In the genomic region with DNA sequence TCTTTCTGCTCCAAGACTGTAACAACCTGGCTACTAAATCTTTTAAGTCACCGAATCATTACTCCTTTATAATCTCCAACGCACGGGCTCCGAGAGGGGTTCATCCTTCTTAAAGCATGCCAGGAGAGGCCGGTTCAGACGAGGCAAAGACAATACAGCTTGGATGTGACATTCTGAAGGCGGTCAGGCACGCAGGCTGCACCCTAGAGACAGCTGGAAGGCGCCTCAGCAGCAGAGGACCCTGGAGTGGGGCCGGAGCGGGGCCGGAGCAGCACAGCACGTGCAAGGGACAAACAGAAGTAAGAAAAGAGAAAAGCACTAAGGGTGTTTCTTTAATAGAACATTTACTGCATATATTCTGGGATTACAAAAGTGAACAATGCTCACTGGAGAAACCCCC, we compare ENCODE assay signal across 29 cellular contexts.
"Had no signal": no experiment of that assay in that cellular context is flagged by ENCODE, and none has a peak within 500 bp of the region (broad histone marks: within the 10 kb centered on the region; RNA-seq: fewer than 3 reads in every experiment).

No MANE protein-coding gene starts in this region.

- ATAC-seq: foreskin keratinocyte, heart left ventricle, right cardiac atrium had no signal

- H3K4me3 Mint-ChIP-seq: activated naive CD4-positive, alpha-beta T cell treated with anti-CD3 and anti-CD28 coated beads, Interleukin-2, amount 10 ng/mL, durations not matched to agents 7 days and 5 days; activated naive CD8-positive, alpha-beta T cell treated with anti-CD3 and anti-CD28 coated beads, Interleukin-2, amount 10 ng/mL, durations not matched to agents 7 days and 5 days; activated T-cell treated with anti-CD3 and anti-CD28 coated beads, Interleukin-2, amount 50 U/mL, for 24 hours; mesothelial cell of epicardium; nephron progenitor cell had no signal

- H3K27me3 ChIP-seq: brain microvascular endothelial cell, esophagus muscularis mucosa, foreskin keratinocyte, testis, transverse colon, vagina had no signal

- H3K36me3 Mint-ChIP-seq: activated naive CD4-positive, alpha-beta T cell treated with anti-CD3 and anti-CD28 coated beads, Interleukin-2, amount 10 ng/mL, durations not matched to agents 7 days and 5 days; activated naive CD8-positive, alpha-beta T cell treated with anti-CD3 and anti-CD28 coated beads, Interleukin-2, amount 10 ng/mL, durations not matched to agents 7 days and 5 days; mesothelial cell of epicardium had no signal

- H3K27me3 Mint-ChIP-seq: activated naive CD4-positive, alpha-beta T cell treated with anti-CD3 and anti-CD28 coated beads, Interleukin-2, amount 10 ng/mL, durations not matched to agents 7 days and 5 days had no signal

- H3K4me3 ChIP-seq: esophagus muscularis mucosa, heart left ventricle, left ventricle myocardium inferior, spleen, testis, transverse colon, vagina had no signal

- H3K27ac ChIP-seq: brain microvascular endothelial cell, esophagus muscularis mucosa, foreskin keratinocyte, heart left ventricle, left ventricle myocardium inferior, parathyroid adenoma, spleen, testis, transverse colon, vagina had no signal

- DNase-seq: activated CD4-positive, alpha-beta T cell treated with anti-CD3 and anti-CD28 coated beads for 4 hours; activated CD4-positive, alpha-beta T cell treated with anti-CD3 and anti-CD28 coated beads, Interleukin-2, amount 50 U/mL, for 4 hours; activated CD8-positive, alpha-beta memory T cell treated with anti-CD3 and anti-CD28 coated beads for 24 hours; activated CD8-positive, alpha-beta memory T cell treated with anti-CD3 and anti-CD28 coated beads, Interleukin-2, amount 50 U/mL, for 4 hours; activated gamma-delta T cell; activated naive CD4-positive, alpha-beta T cell treated with anti-CD3 and anti-CD28 coated beads, Interleukin-2, amount 10 ng/mL, durations not matched to agents 7 days and 5 days; activated naive CD8-positive, alpha-beta T cell treated with anti-CD3 and anti-CD28 coated beads, Interleukin-2, amount 10 ng/mL, durations not matched to agents 7 days and 5 days; activated T-cell treated with anti-CD3 and anti-CD28 coated beads, Interleukin-2, amount 50 U/mL, for 24 hours; amniotic stem cell; brain microvascular endothelial cell; caudate nucleus; cortex of kidney; foreskin keratinocyte; left ventricle myocardium inferior; mammary epithelial cell; naive B cell; nephron progenitor cell; right cardiac atrium; spleen; stimulated activated CD4-positive, alpha-beta T cell treated with anti-CD3 and anti-CD28 coated beads, Interleukin-2, amount 100 ng/mL, for 48 hours; stimulated activated naive CD4-positive, alpha-beta T cell treated with Interleukin-2 at 50 U/mL for 16 hours; T-helper 1 cell; testis; transverse colon had no signal

- H3K4me1 ChIP-seq: foreskin keratinocyte, heart left ventricle, left ventricle myocardium inferior, parathyroid adenoma, spleen, testis, transverse colon, vagina had no signal

- H3K27ac Mint-ChIP-seq: activated naive CD4-positive, alpha-beta T cell treated with anti-CD3 and anti-CD28 coated beads, Interleukin-2, amount 10 ng/mL, durations not matched to agents 7 days and 5 days; activated naive CD8-positive, alpha-beta T cell treated with anti-CD3 and anti-CD28 coated beads, Interleukin-2, amount 10 ng/mL, durations not matched to agents 7 days and 5 days; activated T-cell treated with anti-CD3 and anti-CD28 coated beads, Interleukin-2, amount 50 U/mL, for 24 hours; mesothelial cell of epicardium; naive B cell; nephron progenitor cell had no signal

- H3K4me1 Mint-ChIP-seq: activated naive CD4-positive, alpha-beta T cell treated with anti-CD3 and anti-CD28 coated beads, Interleukin-2, amount 10 ng/mL, durations not matched to agents 7 days and 5 days; activated naive CD8-positive, alpha-beta T cell treated with anti-CD3 and anti-CD28 coated beads, Interleukin-2, amount 10 ng/mL, durations not matched to agents 7 days and 5 days; naive B cell had no signal

- H3K9me3 ChIP-seq: testis, vagina had no signal

- H3K36me3 ChIP-seq: brain microvascular endothelial cell, esophagus muscularis mucosa, heart left ventricle, left ventricle myocardium inferior, spleen, transverse colon, vagina had no signal
